In the genomic region with DNA sequence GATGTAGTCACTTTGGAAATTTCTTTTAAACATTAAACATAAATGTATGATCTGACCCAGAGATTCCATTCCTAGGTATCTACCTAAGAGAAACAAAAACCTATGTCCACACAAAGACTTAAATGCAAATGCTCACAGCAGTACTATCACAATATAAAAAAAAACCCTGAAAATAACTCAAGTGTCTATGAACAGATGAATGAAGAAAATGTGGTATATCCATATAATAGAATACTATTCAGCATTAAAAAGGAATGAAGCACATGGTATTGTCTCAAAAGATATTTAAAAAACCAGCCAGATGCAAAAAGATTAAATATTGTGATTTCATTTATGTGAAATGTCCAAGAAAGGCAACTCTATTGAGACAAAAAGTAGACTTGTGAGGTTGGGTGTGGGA, we compare ENCODE assay signal across 35 cellular contexts. TPM values are rescaled to one million over a fixed set of nuclear protein-coding genes. Genes with fewer than 3 reads are reported as not detected.
"Had no signal": no experiment of that assay in that cellular context is flagged by ENCODE, and none has a peak within 500 bp of the region (broad histone marks: within the 10 kb centered on the region; RNA-seq: fewer than 3 reads in every experiment).

No MANE protein-coding gene starts in this region.

- H3K9ac ChIP-seq: KMS-11 had no signal

- H3K4me2 ChIP-seq: KMS-11 had no signal

- H3K4me3 ChIP-seq: MG63 had no signal

- DNase-seq: Karpas-422, Kasumi-1, MG63, MM.1S, MV-4-11, NCI-H1048, NCI-H1092, NCI-H1092 treated with DMSO at 0.1 percent for 48 hours, NCI-H1105, NCI-H1105 treated with DMSO at 0.1 percent for 48 hours, NCI-H1417, NCI-H1417 treated with DMSO at 0.1 percent for 48 hours, NCI-H1436, NCI-H1436 treated with DMSO at 0.1 percent for 48 hours, NCI-H146, NCI-H1694, NCI-H1694 treated with DMSO at 0.1 percent for 48 hours, NCI-H187, NCI-H187 treated with DMSO at 0.1 percent for 48 hours, NCI-H1930, NCI-H2029, NCI-H2029 treated with DMSO at 0.1 percent for 48 hours, NCI-H2081, NCI-H2081 treated with DMSO at 0.1 percent for 48 hours, NCI-H2107, NCI-H2171, NCI-H2171 treated with DMSO at 0.1 percent for 48 hours, NCI-H2227 treated with DMSO at 0.1 percent for 48 hours, NCI-H226, NCI-H345, NCI-H446, NCI-H446 treated with DMSO at 0.1 percent for 48 hours, NCI-H510A had no signal

- H3K27me3 ChIP-seq: MG63 had no signal

- H3K27ac ChIP-seq: KMS-11 had no signal

RNA-seq across cellular contexts. Expression of a gene that starts 57.6 kb away (rescaled TPM):
- total RNA-seq: NCI-H460 had no signal
